Comparison of ENCODE assay signal across 1 cellular context in the genomic region with DNA sequence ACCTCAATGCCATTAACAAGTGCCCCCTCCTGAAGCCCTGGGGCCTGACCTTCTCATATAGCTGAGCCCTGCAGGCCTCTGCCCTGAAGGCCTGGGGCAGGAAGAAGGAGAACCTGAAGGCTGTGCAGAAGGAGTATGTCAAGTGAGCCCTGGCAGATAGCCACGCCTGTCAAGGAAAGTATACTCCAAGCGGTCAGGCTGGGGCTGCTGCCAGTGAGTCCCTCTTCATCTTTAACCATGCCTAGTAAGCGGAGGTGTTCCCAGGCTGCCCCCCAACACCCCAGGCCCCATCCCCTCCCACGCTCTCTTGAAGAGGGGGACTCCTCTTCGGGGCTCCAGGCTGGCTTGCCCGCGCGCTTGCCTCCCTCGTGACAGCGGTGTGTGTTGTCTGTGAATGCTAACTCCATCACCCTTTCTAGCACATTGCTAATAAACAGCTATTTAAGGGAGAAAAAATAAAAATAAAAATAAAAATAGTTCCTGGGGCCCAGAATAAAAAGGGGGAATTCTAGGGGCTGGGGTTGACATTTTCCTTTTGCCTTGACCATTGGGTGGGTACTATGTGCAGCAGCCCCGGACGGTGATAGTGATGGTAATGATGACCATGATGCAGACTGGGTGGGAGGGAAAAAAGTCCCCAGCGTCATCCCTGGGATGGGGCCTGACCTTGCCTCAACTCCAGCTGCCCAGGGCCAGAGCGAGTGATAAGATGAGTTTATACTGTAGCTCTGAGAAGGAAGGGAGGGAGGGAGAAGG.
TF ChIP-seq lines count a peak whose summit lies in the region.

No MANE protein-coding gene starts in this region.

TF ChIP-seq in SK-N-SH treated with all-trans-retinoic acid at 6 μM for 48 hours, 23 proteins besides CTCF, POLR2A, EP300 and RAD21 (continued from another document):
- TF ChIP-seq, protein P1, sequence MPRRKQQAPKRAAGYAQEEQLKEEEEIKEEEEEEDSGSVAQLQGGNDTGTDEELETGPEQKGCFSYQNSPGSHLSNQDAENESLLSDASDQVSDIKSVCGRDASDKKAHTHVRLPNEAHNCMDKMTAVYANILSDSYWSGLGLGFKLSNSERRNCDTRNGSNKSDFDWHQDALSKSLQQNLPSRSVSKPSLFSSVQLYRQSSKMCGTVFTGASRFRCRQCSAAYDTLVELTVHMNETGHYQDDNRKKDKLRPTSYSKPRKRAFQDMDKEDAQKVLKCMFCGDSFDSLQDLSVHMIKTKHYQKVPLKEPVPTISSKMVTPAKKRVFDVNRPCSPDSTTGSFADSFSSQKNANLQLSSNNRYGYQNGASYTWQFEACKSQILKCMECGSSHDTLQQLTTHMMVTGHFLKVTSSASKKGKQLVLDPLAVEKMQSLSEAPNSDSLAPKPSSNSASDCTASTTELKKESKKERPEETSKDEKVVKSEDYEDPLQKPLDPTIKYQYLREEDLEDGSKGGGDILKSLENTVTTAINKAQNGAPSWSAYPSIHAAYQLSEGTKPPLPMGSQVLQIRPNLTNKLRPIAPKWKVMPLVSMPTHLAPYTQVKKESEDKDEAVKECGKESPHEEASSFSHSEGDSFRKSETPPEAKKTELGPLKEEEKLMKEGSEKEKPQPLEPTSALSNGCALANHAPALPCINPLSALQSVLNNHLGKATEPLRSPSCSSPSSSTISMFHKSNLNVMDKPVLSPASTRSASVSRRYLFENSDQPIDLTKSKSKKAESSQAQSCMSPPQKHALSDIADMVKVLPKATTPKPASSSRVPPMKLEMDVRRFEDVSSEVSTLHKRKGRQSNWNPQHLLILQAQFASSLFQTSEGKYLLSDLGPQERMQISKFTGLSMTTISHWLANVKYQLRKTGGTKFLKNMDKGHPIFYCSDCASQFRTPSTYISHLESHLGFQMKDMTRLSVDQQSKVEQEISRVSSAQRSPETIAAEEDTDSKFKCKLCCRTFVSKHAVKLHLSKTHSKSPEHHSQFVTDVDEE (CRISPR knock-in tag; IDR thresholded peaks at IDR 0.05), result no peak
- no peak for TF ChIP-seq ESRRG (CRISPR knock-in tag; IDR thresholded peaks at IDR 0.05)
- TF ChIP-seq, protein P2, sequence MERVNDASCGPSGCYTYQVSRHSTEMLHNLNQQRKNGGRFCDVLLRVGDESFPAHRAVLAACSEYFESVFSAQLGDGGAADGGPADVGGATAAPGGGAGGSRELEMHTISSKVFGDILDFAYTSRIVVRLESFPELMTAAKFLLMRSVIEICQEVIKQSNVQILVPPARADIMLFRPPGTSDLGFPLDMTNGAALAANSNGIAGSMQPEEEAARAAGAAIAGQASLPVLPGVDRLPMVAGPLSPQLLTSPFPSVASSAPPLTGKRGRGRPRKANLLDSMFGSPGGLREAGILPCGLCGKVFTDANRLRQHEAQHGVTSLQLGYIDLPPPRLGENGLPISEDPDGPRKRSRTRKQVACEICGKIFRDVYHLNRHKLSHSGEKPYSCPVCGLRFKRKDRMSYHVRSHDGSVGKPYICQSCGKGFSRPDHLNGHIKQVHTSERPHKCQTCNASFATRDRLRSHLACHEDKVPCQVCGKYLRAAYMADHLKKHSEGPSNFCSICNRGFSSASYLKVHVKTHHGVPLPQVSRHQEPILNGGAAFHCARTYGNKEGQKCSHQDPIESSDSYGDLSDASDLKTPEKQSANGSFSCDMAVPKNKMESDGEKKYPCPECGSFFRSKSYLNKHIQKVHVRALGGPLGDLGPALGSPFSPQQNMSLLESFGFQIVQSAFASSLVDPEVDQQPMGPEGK (CRISPR knock-in tag; IDR thresholded peaks at IDR 0.05; ENCODE audit: borderline replicate concordance), result no peak
